10 cellular contexts compared by ENCODE assay signal in the genomic region with DNA sequence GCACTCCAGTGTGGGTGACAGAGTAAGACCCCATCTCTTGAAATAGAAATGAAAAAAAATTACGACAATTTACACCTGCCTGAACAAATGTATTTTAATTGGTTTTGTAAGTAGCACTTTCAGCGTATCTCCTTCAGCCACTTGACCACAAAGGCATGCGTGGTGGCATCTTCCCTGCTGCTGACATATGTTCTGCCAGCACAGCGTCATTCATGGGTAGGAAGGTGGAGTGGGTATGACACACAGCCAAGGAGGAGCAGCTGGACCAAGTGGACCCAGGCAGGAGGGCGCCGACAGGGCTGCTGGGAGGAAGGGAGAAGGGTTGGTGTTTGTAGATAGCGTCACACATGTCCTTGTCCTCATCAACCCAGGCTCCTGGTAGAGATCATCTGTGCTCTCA. TPM values are rescaled to one million over a fixed set of nuclear protein-coding genes. Genes with fewer than 3 reads are reported as not detected.
"Had no signal": no experiment of that assay in that cellular context is flagged by ENCODE, and none has a peak within 500 bp of the region (broad histone marks: within the 10 kb centered on the region; RNA-seq: fewer than 3 reads in every experiment).

No MANE protein-coding gene starts in this region.

- DNase-seq: IMR-90, KBM-7, KG1 had no signal

- H3K36me3 Mint-ChIP-seq: IgD-negative memory B cell had no signal

- H3K9ac ChIP-seq: KMS-11 had no signal

- H3K27ac ChIP-seq: HL-60, KMS-11 had no signal

- H3K4me3 ChIP-seq: K562 had no signal

- ATAC-seq: HepG2, K562 had no signal

- H3K4me2 ChIP-seq: KMS-11 had no signal

- H3K4me3 Mint-ChIP-seq: IgD-negative memory B cell had no signal

RNA-seq across cellular contexts. Expression of gene CLDN34, which starts 28.6 kb away (rescaled TPM):
- total RNA-seq: HepG2, HT-29, HT1080, IMR-90, K562 had no signal
- polyA plus RNA-seq: HepG2, IgD-negative memory B cell, K562 had no signal
